ENCODE assay signal across 14 cellular contexts in genomic region chr3:66035763-66036477, GRCh38. TPM values are rescaled to one million over a fixed set of nuclear protein-coding genes. Genes with fewer than 3 reads are reported as not detected.
DNase-seq lines count a peak whose midpoint lies in the region; ATAC-seq and TF ChIP-seq lines count a peak whose summit lies in the region.
"Had no signal": no experiment of that assay in that cellular context is flagged by ENCODE, and none has a peak within 500 bp of the region (broad histone marks: within the 10 kb centered on the region; RNA-seq: fewer than 3 reads in every experiment).

No MANE protein-coding gene starts in this region.

- 60 to 70% methylated on average over 5 of the region's 5 CpGs for WGBS in sigmoid colon, 2 donors

- H3K27ac Mint-ChIP-seq in activated T-helper 17 cell treated with anti-CD3 and anti-CD28 coated beads, Interleukin-2, amount 50 U/mL, for 72 hours: no peak overlapping the region
- H3K27ac Mint-ChIP-seq: stimulated activated naive B cell treated with anti-CD40 and anti-IgM and Interleukin-4, amounts not matched to agents 10 μg/mL and 1 μg/mL and 100 μg/mL, for 72 hours had no signal

- peak overlapping the region; percentile 19 to 96 (median 92) for H3K27ac ChIP-seq in sigmoid colon

- TF ChIP-seq POLR2A in sigmoid colon (IDR thresholded peaks at IDR 0.05): no peak

- intact Hi-C loops in sigmoid colon (cut with DNase I): loop anchor here (5.0 to 10.0 kb wide), 6 partner anchors 84 to 466 kb away; partner anchors contain the start of genes LRIG1 and SLC25A26

- no peaks in the 10 kb centered on the region for H3K36me3 ChIP-seq in ES-I3 (ENCODE audit: insufficient read depth, low read length)
- no peaks in the 10 kb centered on the region for H3K36me3 ChIP-seq in adipocyte (ENCODE audit: control insufficient read depth, insufficient read depth, low read length, severe bottlenecking)
- H3K36me3 ChIP-seq in iPS-15b (ENCODE audit: control insufficient read depth, insufficient read depth, low read length): no peaks in the 10 kb centered on the region
- H3K36me3 ChIP-seq in sigmoid colon: no peaks in the 10 kb centered on the region
- H3K36me3 ChIP-seq: prostate gland had no signal

- no peaks in the 10 kb centered on the region for H3K9me3 ChIP-seq in ES-I3 (ENCODE audit: control insufficient read depth, insufficient read depth, low read length)
- H3K9me3 ChIP-seq in adipocyte (ENCODE audit: control insufficient read depth, low read length): no peaks in the 10 kb centered on the region
- H3K9me3 ChIP-seq in iPS-15b (ENCODE audit: control insufficient read depth, insufficient read depth, low read length): no peaks in the 10 kb centered on the region
- no peaks in the 10 kb centered on the region for H3K9me3 ChIP-seq in sigmoid colon
- H3K9me3 ChIP-seq: prostate gland had no signal

- peaks cover 19% of the 10 kb centered on the region for H3K4me1 ChIP-seq in ES-I3 (ENCODE audit: insufficient read depth, low read length)
- peaks cover 23% of the 10 kb centered on the region for H3K4me1 ChIP-seq in adipocyte (ENCODE audit: control insufficient read depth, insufficient read depth, low read length)
- H3K4me1 ChIP-seq in iPS-15b (ENCODE audit: control insufficient read depth, insufficient read depth, low read length): peaks cover 18% of the 10 kb centered on the region
- H3K4me1 ChIP-seq in sigmoid colon: peaks cover 0 to 33% (median 24%) of the 10 kb centered on the region in 4 donors
- H3K4me1 ChIP-seq: prostate gland had no signal

- H3K27me3 ChIP-seq in adipocyte (replicated peaks; ENCODE audit: control insufficient read depth, insufficient read depth, low read length) (no peaks in the 10 kb centered on the region), iPS-15b (ENCODE audit: control insufficient read depth, insufficient read depth, low read length) (no peaks in the 10 kb centered on the region), sigmoid colon (no peaks in the 10 kb centered on the region)

- H3K9ac ChIP-seq in ES-I3 (ENCODE audit: low read depth, low read length) (peak overlapping the region; percentile 93), adipocyte (ENCODE audit: low read length) (peak overlapping the region; percentile 91), iPS-15b (ENCODE audit: low read depth, low read length) (peak overlapping the region; percentile 17)

- H3K9me3 Mint-ChIP-seq in activated T-helper 17 cell treated with anti-CD3 and anti-CD28 coated beads, Interleukin-2, amount 50 U/mL, for 72 hours: peaks cover 6% of the 10 kb centered on the region

- peaks cover 52% of the 10 kb centered on the region for H3K27me3 Mint-ChIP-seq in activated T-helper 17 cell treated with anti-CD3 and anti-CD28 coated beads, Interleukin-2, amount 50 U/mL, for 72 hours

- H3K4me3 ChIP-seq in adipocyte (ENCODE audit: low read length): peak overlapping the region; percentile 98
- peak overlapping the region; percentile 90 for H3K4me3 ChIP-seq in iPS-15b (ENCODE audit: low read depth, low read length)
- H3K4me3 ChIP-seq in sigmoid colon: peak overlapping the region in 3 of 4 donors; percentile 70 to 83 (median 79)

- ATAC-seq in activated T-helper 17 cell treated with anti-CD3 and anti-CD28 coated beads, Interleukin-2, amount 50 U/mL, for 72 hours (replicated peaks): no peak
- ATAC-seq: stimulated activated naive B cell treated with anti-CD40 and anti-IgM and Interleukin-4, amounts not matched to agents 10 μg/mL and 1 μg/mL and 100 μg/mL, for 72 hours had no signal

- TF ChIP-seq EP300 in sigmoid colon (IDR thresholded peaks at IDR 0.05): no peak

- H3K4me1 Mint-ChIP-seq in activated T-helper 17 cell treated with anti-CD3 and anti-CD28 coated beads, Interleukin-2, amount 50 U/mL, for 72 hours: no peaks in the 10 kb centered on the region

- no peak overlapping the region for H3K4me3 Mint-ChIP-seq in activated T-helper 17 cell treated with anti-CD3 and anti-CD28 coated beads, Interleukin-2, amount 50 U/mL, for 72 hours
- H3K4me3 Mint-ChIP-seq: stimulated activated naive B cell treated with anti-CD40 and anti-IgM and Interleukin-4, amounts not matched to agents 10 μg/mL and 1 μg/mL and 100 μg/mL, for 72 hours had no signal

- no peaks in the 10 kb centered on the region for H3K36me3 Mint-ChIP-seq in activated T-helper 17 cell treated with anti-CD3 and anti-CD28 coated beads, Interleukin-2, amount 50 U/mL, for 72 hours (ENCODE audit: low read depth)

- DNase-seq in adipocyte (ENCODE audit: low read depth) (no peak), sigmoid colon (no peak), GDM1 (lab: John Stamatoyannopoulos, UW) (no peak), glomerular visceral epithelial cell (ENCODE audit: extremely low spot score) (no peak), germinal center (ENCODE audit: low spot score) (no peak)
- DNase-seq: activated T-cell treated with anti-CD3 and anti-CD28 coated beads for 4 hours; erythroblast; NCI-H187; stimulated activated naive B cell treated with anti-CD40 and anti-IgM and Interleukin-4, amounts not matched to agents 10 μg/mL and 1 μg/mL and 100 μg/mL, for 72 hours; SW 1271 had no signal

- TF ChIP-seq CTCF in sigmoid colon (IDR thresholded peaks at IDR 0.05): no peak

RNA-seq across cellular contexts. Expression of gene MAGI1, which starts 2.8 kb away (rescaled TPM):
- 10 to 100 TPM; 29.8 to 54.0 (median 44.8) TPM for total RNA-seq in sigmoid colon
- polyA plus RNA-seq in sigmoid colon: 10 to 100 TPM; 10.2 to 12.7 (median 12.4) TPM
- under 1 TPM in 1 of 2 donors, not detected in 1; 0.06 TPM for total RNA-seq in activated T-helper 17 cell treated with anti-CD3 and anti-CD28 coated beads, Interleukin-2, amount 50 U/mL, for 72 hours

Comparison
In these comparisons a context has a peak if more than half of its experiments do, and no peak if none do; other contexts are left out.
1. H3K9ac ChIP-seq: peak in every context shown above with its lines; median percentile 93 in ES-I3; 91 in adipocyte; 17 in iPS-15b.
2. RNA of gene MAGI1, which starts 2.8 kb away (total RNA-seq): 29.8 to 54.0 TPM in sigmoid colon; 0.06 TPM in activated T-helper 17 cell treated with anti-CD3 and anti-CD28 coated beads, Interleukin-2, amount 50 U/mL, for 72 hours; every median in the first group is over 10 times any median in the second.
3. Peak in every context shown above with its lines, with median percentiles within 50 percentile points of each other: H3K4me3 ChIP-seq.